In genomic region chr6:34810936-34811632, GRCh38 we compare ENCODE assay signal across 9 cellular contexts. TPM values are rescaled to one million over a fixed set of nuclear protein-coding genes. Genes with fewer than 3 reads are reported as not detected.
A peak's percentile ranks its signal among the peaks of the same experiment; 100 is the strongest.
DNase-seq lines count a peak whose midpoint lies in the region; ATAC-seq, FAIRE-seq and TF ChIP-seq lines count a peak whose summit lies in the region.
"Had no signal": no experiment of that assay in that cellular context is flagged by ENCODE, and none has a peak within 500 bp of the region (broad histone marks: within the 10 kb centered on the region; RNA-seq: fewer than 3 reads in every experiment).

No MANE protein-coding gene starts in this region.

- no peaks in the 10 kb centered on the region for H3K36me3 Mint-ChIP-seq in endodermal cell (ENCODE audit: low read depth)

- TF ChIP-seq POLR2A in gastrocnemius medialis (IDR thresholded peaks at IDR 0.05) (no peak), thyroid gland (IDR thresholded peaks at IDR 0.05) (no peak)

- peak overlapping the region; percentile 69 for H3K27ac ChIP-seq in OCI-LY3 (ENCODE audit: low read length)
- peak overlapping the region in 1 of 4 donors; percentile 56 for H3K27ac ChIP-seq in gastrocnemius medialis
- H3K27ac ChIP-seq in endodermal cell (ENCODE audit: low read depth, low read length), result no peak overlapping the region
- H3K27ac ChIP-seq in thyroid gland, result no peak overlapping the region

- FAIRE-seq in HTR-8/SVneo (lab: Jason Lieb, UNC), result no peak

- peaks cover 47% of the 10 kb centered on the region for H3K79me2 ChIP-seq in OCI-LY3 (ENCODE audit: low read length)

- intact Hi-C loops in gastrocnemius medialis (cut with DNase I; ENCODE audit: low total_unique reads) (no loop called here), thyroid gland (cut with DNase I) (no loop called here)

- in situ Hi-C loops in gastrocnemius medialis (cut with MboI; ENCODE audit: low sequenced_read_pairs in 4 of 4), result no loop called here

- H3K4me3 ChIP-seq in OCI-LY3 (ENCODE audit: low read length), result peak overlapping the region; percentile 56
- H3K4me3 ChIP-seq in gastrocnemius medialis, result no peak overlapping the region
- H3K4me3 ChIP-seq in endodermal cell (ENCODE audit: low read length), result no peak overlapping the region
- H3K4me3 ChIP-seq in thyroid gland (replicated peaks in 1 of 3), result no peak overlapping the region

- ATAC-seq in HG02759 (IDR thresholded peaks at IDR 0.05; ENCODE audit: unreplicated experiment) (peak; percentile 93), gastrocnemius medialis (peak; percentile 72 to 90)

- WGBS in endodermal cell (ENCODE audit: insufficient coverage in 1 of 2, insufficient read length in 1 of 2), 2 experiments, result 80 to 89% methylated on average over 1 to 5 of the region's 5 CpGs
- WGBS in thyroid gland, 2 donors, result 81 to 93% methylated on average over 5 of the region's 5 CpGs

- H3K9ac ChIP-seq in OCI-LY3 (ENCODE audit: low read length), result peak overlapping the region; percentile 13; the same call in 1 of the 2 replicates
- no peak overlapping the region for H3K9ac ChIP-seq in endodermal cell (ENCODE audit: extremely low read depth, low read length, poor library complexity, severe bottlenecking)

- H2AFZ ChIP-seq in OCI-LY3 (ENCODE audit: low read depth, low read length), result no peak overlapping the region

- no peak for TF ChIP-seq CTCF in OCI-LY3 (IDR thresholded peaks at IDR 0.05; ENCODE audit: low read depth, low read length)
- no peak for TF ChIP-seq CTCF in gastrocnemius medialis (IDR thresholded peaks at IDR 0.05 in 4 of 5, conservative IDR thresholded peaks at IDR 0.05 in 1 of 5)
- TF ChIP-seq CTCF in endodermal cell (conservative IDR thresholded peaks at IDR 0.05), result no peak
- no peak for TF ChIP-seq CTCF in thyroid gland (IDR thresholded peaks at IDR 0.05)

- H3K9me3 ChIP-seq in OCI-LY3 (ENCODE audit: insufficient read depth, low read length), result no peaks in the 10 kb centered on the region
- H3K9me3 ChIP-seq in gastrocnemius medialis, result no peaks in the 10 kb centered on the region
- no peaks in the 10 kb centered on the region for H3K9me3 ChIP-seq in endodermal cell (ENCODE audit: control insufficient read depth, low read length)
- no peaks in the 10 kb centered on the region for H3K9me3 ChIP-seq in thyroid gland

- no peaks in the 10 kb centered on the region for H3K27me3 Mint-ChIP-seq in endodermal cell (ENCODE audit: insufficient read depth)

- H4K20me1 ChIP-seq in OCI-LY3 (ENCODE audit: insufficient read depth, low read length), result no peaks in the 10 kb centered on the region

- H3K4me3 Mint-ChIP-seq in endodermal cell, result no peak overlapping the region
- H3K4me3 Mint-ChIP-seq: activated T-helper 1 cell treated with anti-CD3 and anti-CD28 coated beads, Interleukin-12 subunit alpha, Interleukin-12 subunit beta, Interleukin-2, Interleukin-4 antibody, amounts not matched to agents 30 ng/mL and 10 ng/mL and 1 ng/mL, durations not matched to agents 14 hours and 24 hours and 36 hours had no signal

- H3K27me3 ChIP-seq in OCI-LY3 (ENCODE audit: low read depth, low read length) (no peaks in the 10 kb centered on the region), gastrocnemius medialis (no peaks in the 10 kb centered on the region), endodermal cell (ENCODE audit: control insufficient read depth, insufficient read depth, low read length, poor library complexity, severe bottlenecking) (peaks cover 13% of the 10 kb centered on the region), thyroid gland (no peaks in the 10 kb centered on the region)

- H3K4me1 ChIP-seq in OCI-LY3 (ENCODE audit: low read length) (peaks cover 21% of the 10 kb centered on the region), gastrocnemius medialis (peaks cover 21 to 44% of the 10 kb centered on the region in 2 donors), endodermal cell (ENCODE audit: control insufficient read depth, insufficient read depth, low read length) (no peaks in the 10 kb centered on the region), thyroid gland (peaks cover 0 to 4% of the 10 kb centered on the region in 2 donors)

- no peaks in the 10 kb centered on the region for H3K4me1 Mint-ChIP-seq in endodermal cell

- H3K27ac Mint-ChIP-seq in endodermal cell, result no peak overlapping the region
- H3K27ac Mint-ChIP-seq: activated T-helper 1 cell treated with anti-CD3 and anti-CD28 coated beads, Interleukin-12 subunit alpha, Interleukin-12 subunit beta, Interleukin-2, Interleukin-4 antibody, amounts not matched to agents 30 ng/mL and 10 ng/mL and 1 ng/mL, durations not matched to agents 14 hours and 24 hours and 36 hours had no signal

- H3K36me3 ChIP-seq in OCI-LY3 (replicated peaks; ENCODE audit: low read depth, low read length) (no peaks in the 10 kb centered on the region), gastrocnemius medialis (no peaks in the 10 kb centered on the region), endodermal cell (ENCODE audit: control insufficient read depth, insufficient read depth, low read length) (no peaks in the 10 kb centered on the region), thyroid gland (no peaks in the 10 kb centered on the region)

- DNase-seq in activated CD4-positive, alpha-beta T cell treated with anti-CD3 and anti-CD28 coated beads for 48 hours, result peak; percentile 38
- no peak for DNase-seq in activated CD4-positive, alpha-beta T cell treated with anti-CD3 and anti-CD28 coated beads for 1 hour
- DNase-seq in gastrocnemius medialis (peak in 1 of 2 donors; percentile 25), HTR-8/SVneo (ENCODE audit: insufficient read length, low spot score) (no peak), endodermal cell (no peak), thyroid gland (no peak)

- no peaks in the 10 kb centered on the region for H3K9me3 Mint-ChIP-seq in endodermal cell
- H3K9me3 Mint-ChIP-seq: activated T-helper 1 cell treated with anti-CD3 and anti-CD28 coated beads, Interleukin-12 subunit alpha, Interleukin-12 subunit beta, Interleukin-2, Interleukin-4 antibody, amounts not matched to agents 30 ng/mL and 10 ng/mL and 1 ng/mL, durations not matched to agents 14 hours and 24 hours and 36 hours had no signal

- H3K4me2 ChIP-seq in OCI-LY3 (ENCODE audit: low read length), result peak overlapping the region; percentile 91

RNA-seq across cellular contexts. Expression of gene BLTP3A, which starts 19.2 kb away (rescaled TPM):
- total RNA-seq in gastrocnemius medialis (10 to 100 TPM; 19.9 to 36.0 (median 23.2) TPM), endodermal cell (10 to 100 TPM; 18.6 to 22.5 TPM), thyroid gland (10 to 100 TPM; 12.6 to 19.5 (median 16.1) TPM)
- 12.5 TPM for polyA plus RNA-seq in endodermal cell (2013, experiment 1 of 2)
- polyA plus RNA-seq in endodermal cell (2013, experiment 2 of 2), result 11.3 TPM

RNA-seq across cellular contexts. Expression of gene SNRPC, which starts 53.8 kb away (rescaled TPM):
- 100 to 1,000 TPM in 2 of 4 donors, 10 to 100 TPM in 2; 82.6 to 139 (median 103) TPM for total RNA-seq in gastrocnemius medialis
- total RNA-seq in endodermal cell, result 100 to 1,000 TPM; 150 to 159 TPM
- polyA plus RNA-seq in endodermal cell (2013, experiment 1 of 2), result 237 TPM
- 240 TPM for polyA plus RNA-seq in endodermal cell (2013, experiment 2 of 2)
- total RNA-seq in thyroid gland, result 100 to 1,000 TPM in 1 of 4 donors, 10 to 100 TPM in 3; 54.9 to 107 (median 62.9) TPM
